ENCODE assay signal across 22 cellular contexts in genomic region chr5:9954869-9955268, GRCh38.
"Had no signal": no experiment of that assay in that cellular context is flagged by ENCODE, and none has a peak within 500 bp of the region (broad histone marks: within the 10 kb centered on the region; RNA-seq: fewer than 3 reads in every experiment).

No MANE protein-coding gene starts in this region.

- H3K27ac ChIP-seq: dorsolateral prefrontal cortex, epithelial cell of prostate, gastrocnemius medialis, lower lobe of right lung, prostate gland, sigmoid colon, testis, tibial artery, upper lobe of left lung had no signal

- H3K4me1 ChIP-seq: gastrocnemius medialis, lower lobe of right lung, prostate gland, sigmoid colon, testis, tibial artery had no signal

- H3K36me3 ChIP-seq: gastrocnemius medialis, lower lobe of right lung, prostate gland, sigmoid colon, tibial artery, upper lobe of left lung had no signal

- DNase-seq: dorsolateral prefrontal cortex; effector CD4-positive, alpha-beta T cell; gastrocnemius medialis; head of caudate nucleus; left ventricle myocardium superior; lower lobe of right lung; naive thymus-derived CD8-positive, alpha-beta T cell; nephron progenitor cell; nucleus accumbens; right cardiac atrium; sigmoid colon; stimulated activated CD4-positive, alpha-beta T cell treated with anti-CD3 and anti-CD28 coated beads, Interleukin-2, amount 100 ng/mL, for 24 hours; stimulated activated CD4-positive, alpha-beta T cell treated with anti-CD3 and anti-CD28 coated beads, Interleukin-4, amount 100 ng/mL, for 24 hours; stimulated activated naive CD8-positive, alpha-beta T cell treated with anti-CD3 and anti-CD28 coated beads, Interleukin-15, Interleukin-2, amounts not matched to agents 100 U/mL and 50 U/mL, for 24 hours; substantia nigra; testis; tibial artery had no signal

- H3K4me3 ChIP-seq: dorsolateral prefrontal cortex, gastrocnemius medialis, lower lobe of right lung, prostate gland, sigmoid colon, testis, tibial artery, upper lobe of left lung had no signal

- ATAC-seq: esophagus mucosa; gastrocnemius medialis; left ventricle myocardium superior; naive thymus-derived CD8-positive, alpha-beta T cell; right cardiac atrium; stimulated activated memory B cell treated with anti-CD40 and anti-IgM and Interleukin-4, amounts not matched to agents 10 μg/mL and 1 μg/mL and 100 μg/mL, for 72 hours; stimulated activated naive CD8-positive, alpha-beta T cell treated with anti-CD3 and anti-CD28 coated beads, Interleukin-15, Interleukin-2, amounts not matched to agents 100 U/mL and 50 U/mL, for 24 hours had no signal

- H3K9me3 ChIP-seq: gastrocnemius medialis, lower lobe of right lung, prostate gland, sigmoid colon, testis, tibial artery, upper lobe of left lung had no signal

- H3K27me3 ChIP-seq: gastrocnemius medialis, sigmoid colon, testis, tibial artery, upper lobe of left lung had no signal
